In genomic region chr22:32707971-32708370, GRCh38 we compare ENCODE assay signal across 14 cellular contexts.
"Had no signal": no experiment of that assay in that cellular context is flagged by ENCODE, and none has a peak within 500 bp of the region (broad histone marks: within the 10 kb centered on the region; RNA-seq: fewer than 3 reads in every experiment).

No MANE protein-coding gene starts in this region.

- H3K4me3 Mint-ChIP-seq: activated CD8-positive, alpha-beta memory T cell treated with anti-CD3 and anti-CD28 coated beads, Interleukin-2, amount 10 ng/mL, durations not matched to agents 7 days and 5 days; activated naive CD8-positive, alpha-beta T cell treated with anti-CD3 and anti-CD28 coated beads for 36 hours; nephron; T-helper 2 cell treated with Interferon-gamma antibody and Interleukin-4, amounts not matched to agents 5 μg/mL and 100 μg/mL, for 36 hours had no signal

- H3K27ac ChIP-seq: body of pancreas, thyroid gland had no signal

- H3K9me3 ChIP-seq: thyroid gland had no signal

- H3K4me1 ChIP-seq: body of pancreas, thyroid gland had no signal

- H3K4me1 Mint-ChIP-seq: activated CD8-positive, alpha-beta memory T cell treated with anti-CD3 and anti-CD28 coated beads, Interleukin-2, amount 10 ng/mL, durations not matched to agents 7 days and 5 days; activated naive CD8-positive, alpha-beta T cell treated with anti-CD3 and anti-CD28 coated beads for 36 hours; nephron had no signal

- DNase-seq: activated CD4-positive, alpha-beta T cell treated with anti-CD3 and anti-CD28 coated beads, Interleukin-2, amount 50 U/mL, for 48 hours; activated CD8-positive, alpha-beta memory T cell treated with anti-CD3 and anti-CD28 coated beads, Interleukin-2, amount 10 ng/mL, durations not matched to agents 7 days and 5 days; activated naive CD4-positive, alpha-beta T cell; activated naive CD8-positive, alpha-beta T cell treated with anti-CD3 and anti-CD28 coated beads for 36 hours; body of pancreas; caudate nucleus; midbrain; stimulated activated CD4-positive, alpha-beta T cell treated with anti-CD3 and anti-CD28 coated beads, Interleukin-12 subunit alpha, Interleukin-12 subunit beta, amount 100 ng/mL, for 4 hours; stimulated activated CD4-positive, alpha-beta T cell treated with anti-CD3 and anti-CD28 coated beads, Interleukin-1b, Interleukin-23, amount 100 ng/mL, for 48 hours; stimulated activated naive CD4-positive, alpha-beta T cell treated with Interleukin-2 at 50 U/mL for 16 hours; thyroid gland had no signal

- H3K36me3 ChIP-seq: thyroid gland had no signal

- H3K27ac Mint-ChIP-seq: activated CD8-positive, alpha-beta memory T cell treated with anti-CD3 and anti-CD28 coated beads, Interleukin-2, amount 10 ng/mL, durations not matched to agents 7 days and 5 days; activated naive CD8-positive, alpha-beta T cell treated with anti-CD3 and anti-CD28 coated beads for 36 hours; nephron; T-helper 2 cell treated with Interferon-gamma antibody and Interleukin-4, amounts not matched to agents 5 μg/mL and 100 μg/mL, for 36 hours had no signal

- H3K27me3 ChIP-seq: body of pancreas, thyroid gland had no signal

- ATAC-seq: activated CD8-positive, alpha-beta memory T cell treated with anti-CD3 and anti-CD28 coated beads, Interleukin-2, amount 10 ng/mL, durations not matched to agents 7 days and 5 days; body of pancreas had no signal

- H3K4me3 ChIP-seq: body of pancreas, lung, thyroid gland had no signal
